ENCODE assay signal across 8 cellular contexts in the genomic region with DNA sequence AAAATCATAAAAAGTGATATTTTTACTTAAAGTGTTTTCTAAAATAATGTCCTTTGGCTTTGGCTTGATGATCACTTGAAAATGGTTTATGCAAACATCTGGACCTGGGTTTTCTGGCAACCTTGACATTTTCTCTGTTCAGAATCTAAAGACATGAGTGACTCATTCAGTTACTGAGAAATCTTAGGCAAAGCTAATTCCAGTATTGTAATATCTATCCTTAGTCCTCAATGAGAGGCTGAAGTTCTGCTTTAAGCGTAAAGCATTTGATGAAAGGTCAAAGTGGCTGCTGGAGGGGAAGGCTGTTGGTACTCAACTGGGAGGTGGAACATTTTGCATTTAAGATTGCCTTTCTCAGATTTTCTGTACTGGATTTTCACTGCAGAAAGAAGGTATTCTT. TPM values are rescaled to one million over a fixed set of nuclear protein-coding genes. Genes with fewer than 3 reads are reported as not detected.
DNase-seq lines count a peak whose midpoint lies in the region; ATAC-seq and TF ChIP-seq lines count a peak whose summit lies in the region.

No MANE protein-coding gene starts in this region.

- H3K4me1 ChIP-seq in ES-I3 (ENCODE audit: insufficient read depth, low read length) = peaks cover 30% of the 10 kb centered on the region
- H3K4me1 ChIP-seq in OCI-LY7 (ENCODE audit: insufficient read depth, low read length, poor library complexity, severe bottlenecking) = peaks cover 44% of the 10 kb centered on the region
- H3K4me1 ChIP-seq in psoas muscle = peaks cover 52% of the 10 kb centered on the region
- peaks cover 34 to 47% (median 40%) of the 10 kb centered on the region in 4 donors for H3K4me1 ChIP-seq in upper lobe of left lung

- BruUV-seq in OCI-LY7 (replicated peaks; lab: Mats Ljungman, UMichigan) = no TSS peak

- intact Hi-C loops in OCI-LY7 (cut with micrococcal nuclease; ENCODE audit: unreplicated experiment) (loop anchor here (5.0 to 10.0 kb wide), 4 partner anchors 933 to 1400 kb away; a partner anchor contains a TSS), psoas muscle (cut with DNase I) (loop anchor here (5.0 to 10.0 kb wide), 3 partner anchors 63 to 150 kb away; no protein-coding TSS in a partner anchor)

- H3K9me3 Mint-ChIP-seq in effector memory CD8-positive, alpha-beta T cell = no peaks in the 10 kb centered on the region

- H3K4me3 Mint-ChIP-seq in effector memory CD8-positive, alpha-beta T cell = peak overlapping the region; percentile 80 to 86

- H4K20me1 ChIP-seq in OCI-LY7 (ENCODE audit: insufficient read depth, low read length) = peaks cover 21% of the 10 kb centered on the region

- peaks cover 22% of the 10 kb centered on the region for H3K36me3 Mint-ChIP-seq in effector memory CD8-positive, alpha-beta T cell (ENCODE audit: insufficient read depth)

- peak overlapping the region; percentile 87 for H3K4me2 ChIP-seq in OCI-LY7 (ENCODE audit: low read length)

- no peak for TF ChIP-seq POLR2A in upper lobe of left lung (IDR thresholded peaks at IDR 0.05)

- no peaks in the 10 kb centered on the region for H3K36me3 ChIP-seq in ES-I3 (ENCODE audit: insufficient read depth, low read length)
- H3K36me3 ChIP-seq in OCI-LY7 (ENCODE audit: insufficient read depth, low read length) = no peaks in the 10 kb centered on the region; the same call in 1 of the 2 replicates
- no peaks in the 10 kb centered on the region for H3K36me3 ChIP-seq in psoas muscle (ENCODE audit: insufficient read depth in 1 of 2, low read depth in 1 of 2)
- no peaks in the 10 kb centered on the region for H3K36me3 ChIP-seq in upper lobe of left lung

- 21 to 44% (median 30%) methylated on average over 1 of the region's 1 CpG for WGBS in psoas muscle, 3 donors
- WGBS in upper lobe of left lung, 2 donors = 47 to 65% methylated on average over 1 of the region's 1 CpG

- no peaks in the 10 kb centered on the region for H3K27me3 Mint-ChIP-seq in effector memory CD8-positive, alpha-beta T cell

- peaks cover 55% of the 10 kb centered on the region; the same call in 1 of the 2 replicates for H3K79me2 ChIP-seq in OCI-LY7 (ENCODE audit: insufficient read depth, low read depth, low read length)

- TF ChIP-seq CTCF in OCI-LY7 (conservative IDR thresholded peaks at IDR 0.05; ENCODE audit: low read length) = no peak
- no peak for TF ChIP-seq CTCF in psoas muscle (IDR thresholded peaks at IDR 0.05)
- no peak for TF ChIP-seq CTCF in upper lobe of left lung (IDR thresholded peaks at IDR 0.05)

- H3K27me3 ChIP-seq in psoas muscle (ENCODE audit: insufficient read depth in 3 of 3, low read length in 2 of 3) (no peaks in the 10 kb centered on the region), upper lobe of left lung (no peaks in the 10 kb centered on the region)

- POLR2A ChIA-PET in OCI-LY7 (lab: Charles Lee) = interaction anchor here (0.5 to 1.7 kb wide), 7 partner anchors 10 to 1103 kb away, joined by 3 to 9 read pairs (median 3); no protein-coding TSS in a partner anchor

- no peak for ATAC-seq in effector memory CD8-positive, alpha-beta T cell (replicated peaks)
- ATAC-seq in psoas muscle (no peak), upper lobe of left lung (ENCODE audit: low FRiP score in 2 of 2) (no peak)

- DNase-seq in OCI-LY7 (ENCODE audit: low spot score) (no peak), psoas muscle (no peak), NCI-H2081 treated with DMSO at 0.1 percent for 48 hours (lab: John Stamatoyannopoulos, UW) (no peak), ecto neural progenitor cell (ENCODE audit: low spot score) (no peak), upper lobe of left lung (no peak)
- DNase-seq in effector memory CD8-positive, alpha-beta T cell = no peak
- no peak for DNase-seq in stimulated activated naive CD4-positive, alpha-beta T cell treated with Interleukin-2 at 50 U/mL for 16 hours (lab: John Stamatoyannopoulos, UW)

- peak overlapping the region; percentile 59; the same call in 1 of the 2 replicates for H3K9ac ChIP-seq in ES-I3 (ENCODE audit: low read depth, low read length)

- CTCF ChIA-PET in OCI-LY7 (lab: Charles Lee; ENCODE audit: unreplicated experiment) = interaction anchor here (0.5 kb wide), 1 partner anchor 79 kb away, joined by 3 read pairs; no protein-coding TSS in a partner anchor

- H3K27ac ChIP-seq in OCI-LY7 (ENCODE audit: low read depth, low read length, poor library complexity, severe bottlenecking) = no peak overlapping the region
- peak overlapping the region; percentile 95 for H3K27ac ChIP-seq in psoas muscle
- H3K27ac ChIP-seq in upper lobe of left lung = no peak overlapping the region

- H2AFZ ChIP-seq in OCI-LY7 (ENCODE audit: low read length) = no peak overlapping the region

- no peaks in the 10 kb centered on the region for H3K9me2 ChIP-seq in OCI-LY7 (ENCODE audit: insufficient read depth, low read length)

- H3K9me3 ChIP-seq in ES-I3 (ENCODE audit: control insufficient read depth, insufficient read depth, low read length) = 0 out of 2 replicates have a peak, but pooled peaks cover 5% of the 10 kb centered on the region
- H3K9me3 ChIP-seq in OCI-LY7 (ENCODE audit: low read length) = peaks cover 13% of the 10 kb centered on the region; the same call in 1 of the 2 replicates
- H3K9me3 ChIP-seq in psoas muscle = no peaks in the 10 kb centered on the region
- H3K9me3 ChIP-seq in upper lobe of left lung = peaks cover 0 to 4% (median 0%) of the 10 kb centered on the region in 4 donors

- H3K27ac Mint-ChIP-seq in effector memory CD8-positive, alpha-beta T cell = peak overlapping the region in 1 of 2 donors; percentile 84

- H3K4me1 Mint-ChIP-seq in effector memory CD8-positive, alpha-beta T cell (ENCODE audit: low read depth in 2 of 2) = peaks cover 59 to 60% of the 10 kb centered on the region in 2 donors

- no peak for TF ChIP-seq EP300 in upper lobe of left lung (IDR thresholded peaks at IDR 0.05)

- peak overlapping the region; percentile 94 for H3K4me3 ChIP-seq in OCI-LY7 (ENCODE audit: low read depth, low read length, poor library complexity, severe bottlenecking)
- H3K4me3 ChIP-seq in psoas muscle = peak overlapping the region; percentile 96
- peak overlapping the region in 2 of 4 donors; percentile 67 to 96 for H3K4me3 ChIP-seq in upper lobe of left lung

RNA-seq across cellular contexts. Expression of a gene that starts 2.3 kb away (rescaled TPM):
- 23.0 and 32.9 TPM in 2 replicates for total RNA-seq in OCI-LY7 (2014; rRNA removed; shearing (Covaris generic))
- total RNA-seq in OCI-LY7 (2022) (28.7 and 32.7 TPM in 2 replicates), psoas muscle (10 to 100 TPM; 12.8 to 18.3 (median 15.7) TPM), upper lobe of left lung (10 to 100 TPM; 23.0 to 48.2 (median 40.0) TPM)
- 10 to 100 TPM in 1 of 3 donors, 1 to 10 TPM in 2; 4.2 to 10.3 (median 7.1) TPM for polyA plus RNA-seq in psoas muscle
